1 cellular context compared by ENCODE assay signal in the genomic region with DNA sequence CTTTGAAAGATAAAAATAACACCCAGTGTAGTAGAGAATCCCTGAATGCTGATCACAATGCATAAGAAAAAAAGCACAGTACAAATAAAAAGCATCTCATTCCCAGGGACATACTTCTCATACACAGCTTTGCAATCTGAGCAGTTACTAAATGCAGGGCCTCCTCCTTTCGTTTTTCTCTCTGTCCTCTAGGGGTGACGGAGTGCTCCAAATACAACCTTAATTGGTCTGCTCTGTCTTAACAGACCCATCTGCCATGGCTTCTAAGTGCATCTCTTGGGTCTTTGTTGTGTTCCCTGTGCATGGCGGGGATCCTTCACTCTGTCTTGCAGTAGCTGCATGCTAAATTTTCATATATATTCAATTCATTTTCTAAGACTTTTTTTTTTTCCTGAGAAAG.
TF ChIP-seq lines count a peak whose summit lies in the region.

No MANE protein-coding gene starts in this region.

TF ChIP-seq in WTC11, 78 proteins besides CTCF, POLR2A, EP300 and RAD21 (continued from another document):
- TF ChIP-seq, protein P1, sequence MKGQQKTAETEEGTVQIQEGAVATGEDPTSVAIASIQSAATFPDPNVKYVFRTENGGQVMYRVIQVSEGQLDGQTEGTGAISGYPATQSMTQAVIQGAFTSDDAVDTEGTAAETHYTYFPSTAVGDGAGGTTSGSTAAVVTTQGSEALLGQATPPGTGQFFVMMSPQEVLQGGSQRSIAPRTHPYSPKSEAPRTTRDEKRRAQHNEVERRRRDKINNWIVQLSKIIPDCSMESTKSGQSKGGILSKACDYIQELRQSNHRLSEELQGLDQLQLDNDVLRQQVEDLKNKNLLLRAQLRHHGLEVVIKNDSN (CRISPR knock-in tag; IDR thresholded peaks at IDR 0.05), result no peak
- TF ChIP-seq, protein P2, sequence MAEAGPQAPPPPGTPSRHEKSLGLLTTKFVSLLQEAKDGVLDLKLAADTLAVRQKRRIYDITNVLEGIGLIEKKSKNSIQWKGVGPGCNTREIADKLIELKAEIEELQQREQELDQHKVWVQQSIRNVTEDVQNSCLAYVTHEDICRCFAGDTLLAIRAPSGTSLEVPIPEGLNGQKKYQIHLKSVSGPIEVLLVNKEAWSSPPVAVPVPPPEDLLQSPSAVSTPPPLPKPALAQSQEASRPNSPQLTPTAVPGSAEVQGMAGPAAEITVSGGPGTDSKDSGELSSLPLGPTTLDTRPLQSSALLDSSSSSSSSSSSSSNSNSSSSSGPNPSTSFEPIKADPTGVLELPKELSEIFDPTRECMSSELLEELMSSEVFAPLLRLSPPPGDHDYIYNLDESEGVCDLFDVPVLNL (CRISPR knock-in tag; IDR thresholded peaks at IDR 0.05; ENCODE audit: borderline replicate concordance, low read depth), result no peak
- no peak for TF ChIP-seq ZBTB21 (CRISPR knock-in tag; IDR thresholded peaks at IDR 0.05; ENCODE audit: borderline replicate concordance)
- TF ChIP-seq, protein P3, sequence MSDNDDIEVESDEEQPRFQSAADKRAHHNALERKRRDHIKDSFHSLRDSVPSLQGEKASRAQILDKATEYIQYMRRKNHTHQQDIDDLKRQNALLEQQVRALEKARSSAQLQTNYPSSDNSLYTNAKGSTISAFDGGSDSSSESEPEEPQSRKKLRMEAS (CRISPR knock-in tag; IDR thresholded peaks at IDR 0.05), result no peak
- TF ChIP-seq ZNF396 (CRISPR knock-in tag; IDR thresholded peaks at IDR 0.05; ENCODE audit: borderline replicate concordance), result no peak
- TF ChIP-seq SMAD3 (CRISPR knock-in tag; IDR thresholded peaks at IDR 0.05; ENCODE audit: borderline replicate concordance), result no peak
- TF ChIP-seq CBFB (CRISPR knock-in tag; IDR thresholded peaks at IDR 0.05; ENCODE audit: low read depth), result no peak
TF ChIP-seq in WTC11: peak in this region for 0.
